In genomic region chr10:5629789-5630436, GRCh38 we compare ENCODE assay signal across 8 cellular contexts. TPM values are rescaled to one million over a fixed set of nuclear protein-coding genes. Genes with fewer than 3 reads are reported as not detected.
DNase-seq lines count a peak whose midpoint lies in the region; ATAC-seq and TF ChIP-seq lines count a peak whose summit lies in the region.

No MANE protein-coding gene starts in this region.

- H3K27ac ChIP-seq in naive thymus-derived CD4-positive, alpha-beta T cell (ENCODE audit: low read depth, low read length) = no peak overlapping the region

- no peak overlapping the region for H3K4me3 ChIP-seq in epithelial cell of proximal tubule (ENCODE audit: low read depth, low read length)
- no peak overlapping the region for H3K4me3 ChIP-seq in naive thymus-derived CD4-positive, alpha-beta T cell (ENCODE audit: low read length)

- CTCF ChIA-PET in naive thymus-derived CD4-positive, alpha-beta T cell (lab: Charles Lee) = interaction anchor here (0.6 to 13.9 kb wide), 16 partner anchors 9 to 896 kb away, joined by 3 to 340 read pairs (median 4); no protein-coding TSS in a partner anchor

- POLR2A ChIA-PET in naive thymus-derived CD4-positive, alpha-beta T cell (lab: Charles Lee) = interaction anchor here (1.0 to 1.2 kb wide), 2 partner anchors 184 to 248 kb away, joined by 5 to 6 read pairs; no protein-coding TSS in a partner anchor

- H3K27me3 Mint-ChIP-seq in naive thymus-derived CD4-positive, alpha-beta T cell = peaks cover 0 to 11% (median 4%) of the 10 kb centered on the region in 5 donors
- peaks cover 28% of the 10 kb centered on the region for H3K27me3 Mint-ChIP-seq in stimulated activated memory B cell treated with anti-CD40 and anti-IgM and Interleukin-4, amounts not matched to agents 10 μg/mL and 1 μg/mL and 100 μg/mL, for 72 hours

- H3K4me1 Mint-ChIP-seq in naive thymus-derived CD4-positive, alpha-beta T cell = peaks cover 5 to 22% (median 16%) of the 10 kb centered on the region in 7 donors
- peaks cover 18% of the 10 kb centered on the region for H3K4me1 Mint-ChIP-seq in stimulated activated memory B cell treated with anti-CD40 and anti-IgM and Interleukin-4, amounts not matched to agents 10 μg/mL and 1 μg/mL and 100 μg/mL, for 72 hours

- peak overlapping the region in 2 of 9 donors; percentile 38 to 53 for H3K27ac Mint-ChIP-seq in naive thymus-derived CD4-positive, alpha-beta T cell
- no peak overlapping the region for H3K27ac Mint-ChIP-seq in stimulated activated memory B cell treated with anti-CD40 and anti-IgM and Interleukin-4, amounts not matched to agents 10 μg/mL and 1 μg/mL and 100 μg/mL, for 72 hours

- H3K9me3 ChIP-seq in naive thymus-derived CD4-positive, alpha-beta T cell (ENCODE audit: control insufficient read depth in 2 of 3, low read length in 3 of 3) = no peaks in the 10 kb centered on the region

- H3K4me3 Mint-ChIP-seq in naive thymus-derived CD4-positive, alpha-beta T cell = peak overlapping the region in 9 of 10 donors; percentile 28 to 63 (median 53)
- no peak overlapping the region for H3K4me3 Mint-ChIP-seq in stimulated activated memory B cell treated with anti-CD40 and anti-IgM and Interleukin-4, amounts not matched to agents 10 μg/mL and 1 μg/mL and 100 μg/mL, for 72 hours

- ATAC-seq in GM19023 (IDR thresholded peaks at IDR 0.05; ENCODE audit: unreplicated experiment) (peak; percentile 80), HG03280 (IDR thresholded peaks at IDR 0.05; ENCODE audit: unreplicated experiment) (peak; percentile 79)
- peak; percentile 99 for ATAC-seq in naive thymus-derived CD4-positive, alpha-beta T cell
- ATAC-seq in stimulated activated memory B cell treated with anti-CD40 and anti-IgM and Interleukin-4, amounts not matched to agents 10 μg/mL and 1 μg/mL and 100 μg/mL, for 72 hours = peak; percentile 75

- H3K27me3 ChIP-seq in naive thymus-derived CD4-positive, alpha-beta T cell (ENCODE audit: control insufficient read depth in 2 of 2, insufficient read depth in 2 of 2, low read length in 2 of 2) = peaks cover 0 to 4% of the 10 kb centered on the region in 2 donors

- intact Hi-C loops in naive thymus-derived CD4-positive, alpha-beta T cell (cut with micrococcal nuclease) = loop anchor here (1.0 to 10.0 kb wide), 9 partner anchors 37 to 815 kb away; partner anchors contain the start of genes ASB13 (in 2 of the 2), IL15RA (in 1 of the 2) and TASOR2 (in 1 of the 2)

- H3K36me3 ChIP-seq in naive thymus-derived CD4-positive, alpha-beta T cell (ENCODE audit: control insufficient read depth in 2 of 3, insufficient read depth in 3 of 3, low read length in 3 of 3) = no peaks in the 10 kb centered on the region

- no peaks in the 10 kb centered on the region for H3K9me3 Mint-ChIP-seq in naive thymus-derived CD4-positive, alpha-beta T cell
- no peaks in the 10 kb centered on the region for H3K9me3 Mint-ChIP-seq in stimulated activated memory B cell treated with anti-CD40 and anti-IgM and Interleukin-4, amounts not matched to agents 10 μg/mL and 1 μg/mL and 100 μg/mL, for 72 hours

- DNase-seq in C1 segment of cervical spinal cord (lab: John Stamatoyannopoulos, UW) (peak in 9 of 14 donors; percentile 3 to 57 (median 27)), NOMO-1 (lab: John Stamatoyannopoulos, UW; ENCODE audit: unreplicated experiment in 2 of 2) (peak; percentile 71 to 73), epithelial cell of proximal tubule (ENCODE audit: low read depth) (no peak)
- DNase-seq in activated CD8-positive, alpha-beta memory T cell treated with anti-CD3 and anti-CD28 coated beads, Interleukin-2, amount 50 U/mL, for 24 hours (ENCODE audit: extremely low read depth) = peak; percentile 58
- peak; percentile 63 to 89 (median 82) for DNase-seq in naive thymus-derived CD4-positive, alpha-beta T cell

- peak; percentile 100 for TF ChIP-seq CTCF in epithelial cell of proximal tubule (conservative IDR thresholded peaks at IDR 0.05; ENCODE audit: low read depth, low read length)

- no peaks in the 10 kb centered on the region for H3K36me3 Mint-ChIP-seq in naive thymus-derived CD4-positive, alpha-beta T cell
- H3K36me3 Mint-ChIP-seq in stimulated activated memory B cell treated with anti-CD40 and anti-IgM and Interleukin-4, amounts not matched to agents 10 μg/mL and 1 μg/mL and 100 μg/mL, for 72 hours = no peaks in the 10 kb centered on the region

- H3K4me1 ChIP-seq in naive thymus-derived CD4-positive, alpha-beta T cell (ENCODE audit: control insufficient read depth in 2 of 2, insufficient read depth in 2 of 2, low read length in 2 of 2) = peaks cover 3 to 10% of the 10 kb centered on the region in 2 donors

RNA-seq across cellular contexts. Expression of gene ASB13, which starts 36.5 kb away (rescaled TPM):
- 12.3 and 12.8 TPM in 2 replicates for total RNA-seq in epithelial cell of proximal tubule
- 10 to 100 TPM in 4 of 5 experiments, 1 to 10 TPM in 1; 8.0 to 18.3 (median 10.2) TPM for total RNA-seq in naive thymus-derived CD4-positive, alpha-beta T cell
- 10 to 100 TPM; 22.8 to 23.4 TPM for polyA plus RNA-seq in naive thymus-derived CD4-positive, alpha-beta T cell

RNA-seq across cellular contexts. Expression of gene TASOR2, which starts 54.7 kb away (rescaled TPM):
- 36.1 and 50.6 TPM in 2 replicates for total RNA-seq in epithelial cell of proximal tubule
- total RNA-seq in naive thymus-derived CD4-positive, alpha-beta T cell = 10 to 100 TPM; 55.0 to 86.5 (median 62.1) TPM
- 10 to 100 TPM; 14.7 to 18.1 TPM for polyA plus RNA-seq in naive thymus-derived CD4-positive, alpha-beta T cell
